ENCODE assay signal across 1 cellular context in the genomic region with DNA sequence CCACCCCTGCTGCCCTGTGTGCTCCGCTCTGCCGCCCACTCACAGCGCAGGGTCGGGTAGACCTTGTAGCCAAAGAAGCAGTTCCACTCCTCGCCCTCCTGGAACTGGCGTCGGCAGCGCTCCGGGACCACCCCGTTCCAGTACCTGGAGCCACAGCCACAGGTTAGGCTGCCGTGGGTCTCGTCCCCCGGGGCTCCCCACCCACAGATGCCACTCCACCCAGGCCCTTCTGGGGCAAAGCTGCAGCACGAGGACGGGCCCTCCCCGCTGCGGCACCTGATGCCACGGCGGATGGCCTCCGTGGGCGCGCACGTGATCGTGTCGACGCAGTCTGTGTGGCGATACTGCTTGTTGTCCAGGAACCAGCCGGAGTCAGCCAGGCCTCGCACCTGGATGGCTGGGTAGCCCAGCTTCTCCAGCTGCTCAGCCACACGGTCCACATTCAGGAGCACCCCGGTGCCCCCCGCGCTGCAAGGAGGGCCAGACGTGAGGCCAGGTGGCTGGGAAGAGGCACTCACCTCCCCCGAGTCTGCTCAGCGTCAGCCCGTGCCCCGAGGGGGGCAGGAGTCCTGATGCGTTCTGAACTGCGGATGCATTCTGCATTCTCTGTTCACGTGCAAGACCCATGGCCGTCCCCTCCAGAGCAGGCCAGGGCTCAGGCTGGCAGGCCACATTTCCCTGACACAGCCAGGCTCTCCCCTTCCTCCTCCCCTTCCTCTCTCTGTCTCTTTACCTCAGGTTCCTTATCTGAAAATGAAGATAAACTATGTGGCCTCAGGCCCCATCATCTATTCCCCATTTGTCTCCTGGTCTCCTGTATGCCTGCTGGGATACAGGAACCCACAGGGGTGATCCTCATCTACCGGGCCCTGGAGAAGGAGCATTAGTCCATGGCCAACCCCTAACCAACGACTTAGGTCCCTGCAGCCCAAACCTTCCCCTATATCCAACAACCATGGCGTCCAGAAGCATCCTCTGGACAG.
TF ChIP-seq lines count a peak whose summit lies in the region.

No MANE protein-coding gene starts in this region.

TF ChIP-seq in HepG2, 621 proteins besides CTCF, POLR2A, EP300 and RAD21 (continues in another document):
- TF ChIP-seq KDM5B (CRISPR knock-in tag; IDR thresholded peaks at IDR 0.05; ENCODE audit: borderline replicate concordance): peak; percentile 31; the same call in 1 of the 2 replicates
- TF ChIP-seq, protein P1, sequence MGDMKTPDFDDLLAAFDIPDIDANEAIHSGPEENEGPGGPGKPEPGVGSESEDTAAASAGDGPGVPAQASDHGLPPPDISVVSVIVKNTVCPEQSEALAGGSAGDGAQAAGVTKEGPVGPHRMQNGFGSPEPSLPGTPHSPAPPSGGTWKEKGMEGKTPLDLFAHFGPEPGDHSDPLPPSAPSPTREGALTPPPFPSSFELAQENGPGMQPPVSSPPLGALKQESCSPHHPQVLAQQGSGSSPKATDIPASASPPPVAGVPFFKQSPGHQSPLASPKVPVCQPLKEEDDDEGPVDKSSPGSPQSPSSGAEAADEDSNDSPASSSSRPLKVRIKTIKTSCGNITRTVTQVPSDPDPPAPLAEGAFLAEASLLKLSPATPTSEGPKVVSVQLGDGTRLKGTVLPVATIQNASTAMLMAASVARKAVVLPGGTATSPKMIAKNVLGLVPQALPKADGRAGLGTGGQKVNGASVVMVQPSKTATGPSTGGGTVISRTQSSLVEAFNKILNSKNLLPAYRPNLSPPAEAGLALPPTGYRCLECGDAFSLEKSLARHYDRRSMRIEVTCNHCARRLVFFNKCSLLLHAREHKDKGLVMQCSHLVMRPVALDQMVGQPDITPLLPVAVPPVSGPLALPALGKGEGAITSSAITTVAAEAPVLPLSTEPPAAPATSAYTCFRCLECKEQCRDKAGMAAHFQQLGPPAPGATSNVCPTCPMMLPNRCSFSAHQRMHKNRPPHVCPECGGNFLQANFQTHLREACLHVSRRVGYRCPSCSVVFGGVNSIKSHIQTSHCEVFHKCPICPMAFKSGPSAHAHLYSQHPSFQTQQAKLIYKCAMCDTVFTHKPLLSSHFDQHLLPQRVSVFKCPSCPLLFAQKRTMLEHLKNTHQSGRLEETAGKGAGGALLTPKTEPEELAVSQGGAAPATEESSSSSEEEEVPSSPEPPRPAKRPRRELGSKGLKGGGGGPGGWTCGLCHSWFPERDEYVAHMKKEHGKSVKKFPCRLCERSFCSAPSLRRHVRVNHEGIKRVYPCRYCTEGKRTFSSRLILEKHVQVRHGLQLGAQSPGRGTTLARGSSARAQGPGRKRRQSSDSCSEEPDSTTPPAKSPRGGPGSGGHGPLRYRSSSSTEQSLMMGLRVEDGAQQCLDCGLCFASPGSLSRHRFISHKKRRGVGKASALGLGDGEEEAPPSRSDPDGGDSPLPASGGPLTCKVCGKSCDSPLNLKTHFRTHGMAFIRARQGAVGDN (CRISPR knock-in tag; IDR thresholded peaks at IDR 0.05): peak; percentile 53
- TF ChIP-seq SPEN (CRISPR knock-in tag; IDR thresholded peaks at IDR 0.05; ENCODE audit: low read depth): no peak
- peak; percentile 40; the same call in 1 of the 2 replicates for TF ChIP-seq ZNF672 (CRISPR knock-in tag; IDR thresholded peaks at IDR 0.05)
- peak; percentile 62; the same call in 1 of the 2 replicates for TF ChIP-seq DNMT1 (CRISPR knock-in tag; IDR thresholded peaks at IDR 0.05)
- TF ChIP-seq ZNF33A (CRISPR knock-in tag; IDR thresholded peaks at IDR 0.05; ENCODE audit: borderline replicate concordance): no peak
- TF ChIP-seq ZNF326 (CRISPR knock-in tag; IDR thresholded peaks at IDR 0.05; ENCODE audit: borderline replicate concordance): peak; percentile 41; the same call in 1 of the 2 replicates
- no peak for TF ChIP-seq NONO (IDR thresholded peaks at IDR 0.05)
- TF ChIP-seq NONO (CRISPR knock-in tag; conservative IDR thresholded peaks at IDR 0.05): 0 out of 2 replicates have a peak, but pooled peaks have one; percentile 30
- TF ChIP-seq ZBTB33 (CRISPR knock-in tag; IDR thresholded peaks at IDR 0.05): peak; percentile 60; the same call in 1 of the 2 replicates
- TF ChIP-seq, protein P2, sequence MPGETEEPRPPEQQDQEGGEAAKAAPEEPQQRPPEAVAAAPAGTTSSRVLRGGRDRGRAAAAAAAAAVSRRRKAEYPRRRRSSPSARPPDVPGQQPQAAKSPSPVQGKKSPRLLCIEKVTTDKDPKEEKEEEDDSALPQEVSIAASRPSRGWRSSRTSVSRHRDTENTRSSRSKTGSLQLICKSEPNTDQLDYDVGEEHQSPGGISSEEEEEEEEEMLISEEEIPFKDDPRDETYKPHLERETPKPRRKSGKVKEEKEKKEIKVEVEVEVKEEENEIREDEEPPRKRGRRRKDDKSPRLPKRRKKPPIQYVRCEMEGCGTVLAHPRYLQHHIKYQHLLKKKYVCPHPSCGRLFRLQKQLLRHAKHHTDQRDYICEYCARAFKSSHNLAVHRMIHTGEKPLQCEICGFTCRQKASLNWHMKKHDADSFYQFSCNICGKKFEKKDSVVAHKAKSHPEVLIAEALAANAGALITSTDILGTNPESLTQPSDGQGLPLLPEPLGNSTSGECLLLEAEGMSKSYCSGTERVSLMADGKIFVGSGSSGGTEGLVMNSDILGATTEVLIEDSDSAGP (CRISPR knock-in tag; IDR thresholded peaks at IDR 0.05; ENCODE audit: borderline replicate concordance): peak; percentile 59; the same call in 1 of the 2 replicates
- TF ChIP-seq ZNF530 (CRISPR knock-in tag; IDR thresholded peaks at IDR 0.05; ENCODE audit: low read depth): no peak
- TF ChIP-seq AGO2 (optimal IDR thresholded peaks at IDR 0.05; ENCODE audit: low read depth, low read length): peak; percentile 100
- TF ChIP-seq UBTF (CRISPR knock-in tag; IDR thresholded peaks at IDR 0.05): peak; percentile 15; the same call in 1 of the 2 replicates
- TF ChIP-seq RBM39 (IDR thresholded peaks at IDR 0.05; ENCODE audit: low read depth, low read length, poor library complexity, severe bottlenecking): peak; percentile 25
- peak; percentile 85 for TF ChIP-seq RBM22 (optimal IDR thresholded peaks at IDR 0.05; ENCODE audit: low read length)
- TF ChIP-seq ZNF281 (CRISPR knock-in tag; IDR thresholded peaks at IDR 0.05; ENCODE audit: borderline replicate concordance): peak; percentile 24; the same call in 1 of the 2 replicates
- 0 out of 2 replicates have a peak, but pooled peaks have one; percentile 59 for TF ChIP-seq ZNF780A (CRISPR knock-in tag; IDR thresholded peaks at IDR 0.05)
- TF ChIP-seq REL (CRISPR knock-in tag; conservative IDR thresholded peaks at IDR 0.05): 0 out of 2 replicates have a peak, but pooled peaks have one; percentile 47
- 0 out of 2 replicates have a peak, but pooled peaks have one; percentile 39 for TF ChIP-seq ZNF547 (CRISPR knock-in tag; IDR thresholded peaks at IDR 0.05)
- 0 out of 2 replicates have a peak, but pooled peaks have one; percentile 10 for TF ChIP-seq ZFX (CRISPR knock-in tag; IDR thresholded peaks at IDR 0.05; ENCODE audit: low read depth)
- no peak for TF ChIP-seq ISX (CRISPR knock-in tag; conservative IDR thresholded peaks at IDR 0.05)
- no peak for TF ChIP-seq ZMAT5 (CRISPR knock-in tag; IDR thresholded peaks at IDR 0.05; ENCODE audit: borderline replicate concordance, low read depth)
- TF ChIP-seq PAF1 (CRISPR knock-in tag; IDR thresholded peaks at IDR 0.05): 0 out of 2 replicates have a peak, but pooled peaks have one; percentile 48
- TF ChIP-seq, protein P3, sequence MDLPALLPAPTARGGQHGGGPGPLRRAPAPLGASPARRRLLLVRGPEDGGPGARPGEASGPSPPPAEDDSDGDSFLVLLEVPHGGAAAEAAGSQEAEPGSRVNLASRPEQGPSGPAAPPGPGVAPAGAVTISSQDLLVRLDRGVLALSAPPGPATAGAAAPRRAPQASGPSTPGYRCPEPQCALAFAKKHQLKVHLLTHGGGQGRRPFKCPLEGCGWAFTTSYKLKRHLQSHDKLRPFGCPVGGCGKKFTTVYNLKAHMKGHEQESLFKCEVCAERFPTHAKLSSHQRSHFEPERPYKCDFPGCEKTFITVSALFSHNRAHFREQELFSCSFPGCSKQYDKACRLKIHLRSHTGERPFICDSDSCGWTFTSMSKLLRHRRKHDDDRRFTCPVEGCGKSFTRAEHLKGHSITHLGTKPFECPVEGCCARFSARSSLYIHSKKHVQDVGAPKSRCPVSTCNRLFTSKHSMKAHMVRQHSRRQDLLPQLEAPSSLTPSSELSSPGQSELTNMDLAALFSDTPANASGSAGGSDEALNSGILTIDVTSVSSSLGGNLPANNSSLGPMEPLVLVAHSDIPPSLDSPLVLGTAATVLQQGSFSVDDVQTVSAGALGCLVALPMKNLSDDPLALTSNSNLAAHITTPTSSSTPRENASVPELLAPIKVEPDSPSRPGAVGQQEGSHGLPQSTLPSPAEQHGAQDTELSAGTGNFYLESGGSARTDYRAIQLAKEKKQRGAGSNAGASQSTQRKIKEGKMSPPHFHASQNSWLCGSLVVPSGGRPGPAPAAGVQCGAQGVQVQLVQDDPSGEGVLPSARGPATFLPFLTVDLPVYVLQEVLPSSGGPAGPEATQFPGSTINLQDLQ (CRISPR knock-in tag; IDR thresholded peaks at IDR 0.05): no peak
- TF ChIP-seq ZNF383 (CRISPR knock-in tag; IDR thresholded peaks at IDR 0.05; ENCODE audit: borderline replicate concordance): no peak
- TF ChIP-seq ZNF768 (CRISPR knock-in tag; IDR thresholded peaks at IDR 0.05): peak; percentile 63; the same call in 1 of the 2 replicates
- peak; percentile 73; the same call in 1 of the 2 replicates for TF ChIP-seq HNRNPL (IDR thresholded peaks at IDR 0.05; ENCODE audit: low read depth, low read length)
- no peak for TF ChIP-seq TIGD3 (CRISPR knock-in tag; IDR thresholded peaks at IDR 0.05; ENCODE audit: borderline replicate concordance)
- peak; percentile 17; the same call in 1 of the 2 replicates for TF ChIP-seq GABPB1 (CRISPR knock-in tag; IDR thresholded peaks at IDR 0.05)
- TF ChIP-seq TRIM24 (CRISPR knock-in tag; IDR thresholded peaks at IDR 0.05): no peak
- TF ChIP-seq PITX1 (CRISPR knock-in tag; IDR thresholded peaks at IDR 0.05): no peak
